In genomic region chr2:25618676-25619075, GRCh38 we compare ENCODE assay signal across 9 cellular contexts. TPM values are rescaled to one million over a fixed set of nuclear protein-coding genes. Genes with fewer than 3 reads are reported as not detected.
A peak's percentile ranks its signal among the peaks of the same experiment; 100 is the strongest.
DNase-seq lines count a peak whose midpoint lies in the region; ATAC-seq, FAIRE-seq and TF ChIP-seq lines count a peak whose summit lies in the region.
"Had no signal": no experiment of that assay in that cellular context is flagged by ENCODE, and none has a peak within 500 bp of the region (broad histone marks: within the 10 kb centered on the region; RNA-seq: fewer than 3 reads in every experiment).

No MANE protein-coding gene starts in this region.

- in situ Hi-C loops in ACHN (cut with HindIII; ENCODE audit: low pct_ligation_motif_present, low pct_unique_long_range_greater_than_20kb, low sequenced_read_pairs), result no loop called here

- no peak for TF ChIP-seq POLR2A in esophagus muscularis mucosa (IDR thresholded peaks at IDR 0.05; ENCODE audit: low read depth)

- H3K36me3 Mint-ChIP-seq in nephron progenitor cell (ENCODE audit: low read depth), result peaks cover 40% of the 10 kb centered on the region

- no peak for TF ChIP-seq EP300 in esophagus muscularis mucosa (IDR thresholded peaks at IDR 0.05)

- H3K27ac ChIP-seq in esophagus muscularis mucosa (replicated peaks in 1 of 4), result peak overlapping the region in 2 of 4 donors; percentile 9 to 56

- H3K4me3 ChIP-seq in bronchial epithelial cell (ENCODE audit: low read depth, low read length), result no peak overlapping the region
- H3K4me3 ChIP-seq in esophagus muscularis mucosa, result no peak overlapping the region

- intact Hi-C loops in esophagus muscularis mucosa (cut with DNase I), result no loop called here

- no peak overlapping the region for H3K4me3 Mint-ChIP-seq in nephron progenitor cell
- H3K4me3 Mint-ChIP-seq: WTC11 had no signal

- DNase-seq in DMS153 treated with DMSO at 0.1 percent for 48 hours (lab: John Stamatoyannopoulos, UW; ENCODE audit: unreplicated experiment) (peak; percentile 62), NCI-H2029 (lab: John Stamatoyannopoulos, UW) (peak; percentile 75), bronchial epithelial cell (ENCODE audit: low read depth) (peak; percentile 99), nephron progenitor cell (no peak), esophagus muscularis mucosa (ENCODE audit: extremely low spot score) (no peak), ACHN (no peak)
- no peak for DNase-seq in NK-92 treated with Interleukin-12 subunit alpha and Interleukin-12 subunit beta, amount 100 ng/mL, for 24 hours (lab: John Stamatoyannopoulos, UW)

- H3K9me3 ChIP-seq in esophagus muscularis mucosa, result no peaks in the 10 kb centered on the region

- no peaks in the 10 kb centered on the region for H3K27me3 Mint-ChIP-seq in nephron progenitor cell (ENCODE audit: low read depth, poor library complexity)

- TF ChIP-seq CTCF in bronchial epithelial cell (IDR thresholded peaks at IDR 0.05; ENCODE audit: insufficient read depth, low read length, severe bottlenecking) (no peak), nephron progenitor cell (IDR thresholded peaks at IDR 0.05) (no peak), esophagus muscularis mucosa (IDR thresholded peaks at IDR 0.05) (no peak)

- H3K36me3 ChIP-seq in bronchial epithelial cell (ENCODE audit: control insufficient read depth, insufficient read depth, low read length), result no peaks in the 10 kb centered on the region
- H3K36me3 ChIP-seq in esophagus muscularis mucosa, result peaks cover 0 to 5% (median 0%) of the 10 kb centered on the region in 4 donors

- H3K4me1 Mint-ChIP-seq in nephron progenitor cell, result peaks cover 24% of the 10 kb centered on the region

- WGBS in esophagus muscularis mucosa, result 53% methylated on average over 2 of the region's 2 CpGs

- peaks cover 4 to 17% (median 13%) of the 10 kb centered on the region in 4 donors for H3K4me1 ChIP-seq in esophagus muscularis mucosa

- peaks cover 11% of the 10 kb centered on the region for H3K9me3 Mint-ChIP-seq in nephron progenitor cell

- no peak for ATAC-seq in HG02610 (IDR thresholded peaks at IDR 0.05; ENCODE audit: unreplicated experiment)
- ATAC-seq: WTC11 had no signal

- FAIRE-seq in bronchial epithelial cell (lab: Jason Lieb, UNC), result no peak

- H3K27me3 ChIP-seq in bronchial epithelial cell (ENCODE audit: control insufficient read depth, insufficient read depth, low read length) (no peaks in the 10 kb centered on the region), esophagus muscularis mucosa (no peaks in the 10 kb centered on the region)

- peak overlapping the region; percentile 46 for H3K27ac Mint-ChIP-seq in nephron progenitor cell

RNA-seq across cellular contexts. Expression of gene DTNB, which starts 54.7 kb away (rescaled TPM):
- total RNA-seq in bronchial epithelial cell (8.4 and 11.6 TPM in 2 replicates), esophagus muscularis mucosa (1 to 10 TPM; 3.0 to 7.5 (median 4.3) TPM)

Comparison
In these comparisons a context has a peak if more than half of its experiments do, and no peak if none do; other contexts are left out.
1. DNase-seq: peak in DMS153 treated with DMSO at 0.1 percent for 48 hours (single experiment), NCI-H2029 (single experiment) and bronchial epithelial cell (single experiment); none in nephron progenitor cell (single experiment), esophagus muscularis mucosa (single experiment), ACHN (single experiment) and NK-92 treated with Interleukin-12 subunit alpha and Interleukin-12 subunit beta, amount 100 ng/mL, for 24 hours (single experiment).